In the genomic region with DNA sequence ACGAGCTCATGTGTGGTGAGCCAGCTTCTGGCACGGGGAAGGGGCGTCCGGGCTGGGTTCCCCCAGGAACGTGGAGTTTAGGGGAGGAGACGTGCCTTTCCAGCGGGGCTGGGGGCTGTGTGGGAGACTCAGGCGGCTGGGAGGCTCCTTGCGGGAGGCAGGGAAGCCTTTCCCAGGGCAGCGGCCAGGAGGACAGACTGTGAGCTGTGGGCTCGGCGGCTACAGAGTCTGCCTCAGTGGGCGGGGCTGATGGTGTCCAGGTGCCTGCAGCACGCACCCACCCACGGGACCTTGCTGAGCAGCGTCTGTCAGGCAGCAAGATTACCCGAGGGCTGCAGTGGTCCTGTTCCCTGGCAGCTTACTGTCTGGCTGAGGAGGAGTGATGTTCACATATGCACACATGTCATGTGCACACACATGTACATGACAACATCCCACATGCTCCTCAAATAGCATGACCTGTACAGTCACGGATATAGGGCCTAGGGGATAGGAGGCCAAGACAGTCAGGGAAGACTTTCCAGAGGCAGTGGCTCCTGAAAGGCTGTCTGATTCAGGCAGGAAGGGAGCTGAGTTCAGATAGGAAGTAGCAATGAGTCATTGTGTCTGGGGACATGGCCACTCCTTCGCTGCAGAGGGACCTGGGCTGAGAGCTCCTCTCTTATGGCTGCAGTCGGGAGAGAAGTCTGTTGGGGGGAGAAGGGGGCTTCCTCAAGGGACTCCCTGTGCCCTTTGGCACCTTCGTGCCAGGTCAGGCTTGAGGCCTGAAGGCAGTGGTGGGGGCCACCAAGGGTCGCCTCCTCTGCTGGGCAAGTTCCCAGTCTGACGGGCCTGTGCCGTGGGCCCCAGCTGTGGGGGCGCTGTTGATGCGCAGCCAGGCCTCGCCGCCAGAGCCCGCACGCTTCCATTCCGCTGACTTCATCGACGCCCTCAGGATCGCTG, we compare ENCODE assay signal across 10 cellular contexts. TPM values are rescaled to one million over a fixed set of nuclear protein-coding genes. Genes with fewer than 3 reads are reported as not detected.
DNase-seq lines count a peak whose midpoint lies in the region; ATAC-seq, FAIRE-seq and TF ChIP-seq lines count a peak whose summit lies in the region.
"Had no signal": no experiment of that assay in that cellular context is flagged by ENCODE, and none has a peak within 500 bp of the region (broad histone marks: within the 10 kb centered on the region; RNA-seq: fewer than 3 reads in every experiment).

No MANE protein-coding gene starts in this region.

- peaks cover 12% of the 10 kb centered on the region; the same call in 1 of the 2 replicates for H3K9me1 ChIP-seq in IMR-90 (ENCODE audit: insufficient read depth, low read length)

- H3K9ac ChIP-seq in IMR-90 (ENCODE audit: low read depth, low read length), result peak overlapping the region; percentile 25; the same call in 1 of the 2 replicates
- H3K9ac ChIP-seq in Karpas-422 (ENCODE audit: low read length), result no peak overlapping the region

- dilution Hi-C loops in IMR-90 (cut with HindIII; ENCODE audit: low sequenced_read_pairs, unreplicated experiment), result no loop called here

- H2BK120ac ChIP-seq in IMR-90 (ENCODE audit: low read depth, low read length), result peak overlapping the region; percentile 3; the same call in 1 of the 2 replicates

- no peak for TF ChIP-seq RAD21 in A549 (conservative IDR thresholded peaks at IDR 0.05 in 1 of 2, IDR thresholded peaks at IDR 0.05 in 1 of 2)
- TF ChIP-seq RAD21 in IMR-90 (IDR thresholded peaks at IDR 0.05; ENCODE audit: low read length), result no peak

- H2BK5ac ChIP-seq in IMR-90 (ENCODE audit: low read depth, low read length, poor library complexity, severe bottlenecking), result peak overlapping the region; percentile 78

- H3K79me1 ChIP-seq in IMR-90 (ENCODE audit: low read depth in 1 of 2, low read length in 2 of 2), result no peaks in the 10 kb centered on the region

- H3K4me2 ChIP-seq in A549, result peak overlapping the region; percentile 19; the same call in 1 of the 3 replicates
- H3K4me2 ChIP-seq in IMR-90 (ENCODE audit: low read depth, low read length), result no peak overlapping the region
- H3K4me2 ChIP-seq in Karpas-422 (ENCODE audit: low read depth, low read length, poor library complexity, severe bottlenecking), result no peak overlapping the region

- FAIRE-seq in A549 (lab: Jason Lieb, UNC), result no peak

- H3K23ac ChIP-seq in IMR-90 (ENCODE audit: low read depth, low read length), result no peak overlapping the region

- WGBS in A549 (ENCODE audit: missing lambda C conversion rate), result 84% methylated on average over 34 of the region's 34 CpGs
- 77% methylated on average over 10 of the region's 34 CpGs; no CpG with 5 or more reads in 1 of the 2 experiments for WGBS in IMR-90 (ENCODE audit: extremely low coverage in 2 of 2, insufficient read length in 1 of 2), 2 experiments
- WGBS in body of pancreas, 2 donors, result 85% methylated on average over 14 to 34 of the region's 34 CpGs

- H2BK15ac ChIP-seq in IMR-90 (ENCODE audit: low read depth, low read length), result no peak overlapping the region; the same call in 2 of the 3 replicates

- H3K9me3 ChIP-seq in A549 (no peaks in the 10 kb centered on the region), IMR-90 (ENCODE audit: control insufficient read depth, insufficient read depth, low read length) (no peaks in the 10 kb centered on the region), body of pancreas (no peaks in the 10 kb centered on the region), Karpas-422 (ENCODE audit: low read length) (no peaks in the 10 kb centered on the region)

- CTCF ChIA-PET in A549 (lab: Yijun Ruan, JAX) (interaction anchor here (1.0 to 1.2 kb wide), 5 partner anchors 9 to 180 kb away, joined by 3 to 4 read pairs (median 3); no protein-coding TSS in a partner anchor), IMR-90 (lab: Yijun Ruan, JAX) (no interaction called here)

- POLR2A ChIA-PET in A549 (lab: Yijun Ruan, JAX) (interaction anchor here (1.2 kb wide), 1 partner anchor 165 kb away, joined by 3 read pairs; a partner anchor contains a TSS), IMR-90 (lab: Charles Lee; ENCODE audit: unreplicated experiment) (interaction anchor here (0.6 kb wide), 1 partner anchor 83 kb away, joined by 8 read pairs; no protein-coding TSS in a partner anchor)

- H3K4me3 ChIP-seq in A549, result no peak overlapping the region
- no peak overlapping the region for H3K4me3 ChIP-seq in IMR-90 (ENCODE audit: insufficient read depth, low read depth, low read length)
- no peak overlapping the region for H3K4me3 ChIP-seq in body of pancreas
- no peak overlapping the region for H3K4me3 ChIP-seq in Karpas-422 (ENCODE audit: low read length)

- in situ Hi-C loops in IMR-90 (cut with MboI; ENCODE audit: low sequenced_read_pairs), result no loop called here

- H2AFZ ChIP-seq in IMR-90 (replicated peaks; ENCODE audit: low read length, poor library complexity) (peak overlapping the region; percentile 82), Karpas-422 (ENCODE audit: low read length) (no peak overlapping the region)

- peak overlapping the region; percentile 72; the same call in 1 of the 2 replicates for H2AK5ac ChIP-seq in IMR-90 (ENCODE audit: low read depth, low read length)

- H2BK20ac ChIP-seq in IMR-90 (ENCODE audit: low read depth, low read length), result no peak overlapping the region

- H3K36me3 ChIP-seq in IMR-90 (ENCODE audit: control insufficient read depth, insufficient read depth, low read length), result peaks cover 39% of the 10 kb centered on the region
- H3K36me3 ChIP-seq in body of pancreas (replicated peaks in 1 of 2; ENCODE audit: insufficient read depth in 1 of 2, low read depth in 2 of 2), result peaks cover 8 to 13% of the 10 kb centered on the region in 2 donors
- H3K36me3 ChIP-seq in Karpas-422 (ENCODE audit: insufficient read depth, low read length), result no peaks in the 10 kb centered on the region

- H4K8ac ChIP-seq in IMR-90 (ENCODE audit: low read depth in 2 of 2, low read length in 2 of 2), result peak overlapping the region; percentile 28 to 99

- H3K27me3 ChIP-seq in IMR-90 (ENCODE audit: control insufficient read depth, insufficient read depth, low read length), result no peaks in the 10 kb centered on the region
- H3K27me3 ChIP-seq in body of pancreas, result no peaks in the 10 kb centered on the region
- no peaks in the 10 kb centered on the region for H3K27me3 ChIP-seq in Karpas-422 (ENCODE audit: low read length)

- peak overlapping the region; percentile 66 for H2AK9ac ChIP-seq in IMR-90 (replicated peaks; ENCODE audit: low read depth, low read length, poor library complexity)

- H3K9me2 ChIP-seq in Karpas-422 (replicated peaks; ENCODE audit: insufficient read depth, low read length), result no peaks in the 10 kb centered on the region

- H4K20me1 ChIP-seq in IMR-90 (ENCODE audit: insufficient read depth, low read length) (0 out of 2 replicates have a peak, but pooled peaks cover 3% of the 10 kb centered on the region), Karpas-422 (ENCODE audit: insufficient read depth, low read depth, low read length) (no peaks in the 10 kb centered on the region)

- TF ChIP-seq POLR2A in A549 (IDR thresholded peaks at IDR 0.05; ENCODE audit: low read length) (no peak), IMR-90 (IDR thresholded peaks at IDR 0.05; ENCODE audit: low read depth, low read length) (no peak), body of pancreas (IDR thresholded peaks at IDR 0.05) (no peak)

- TF ChIP-seq CTCF in A549 (IDR thresholded peaks at IDR 0.05), result no peak
- TF ChIP-seq CTCF in IMR-90 (conservative IDR thresholded peaks at IDR 0.05; ENCODE audit: low read depth, low read length), result no peak
- TF ChIP-seq CTCF in body of pancreas (IDR thresholded peaks at IDR 0.05), result no peak

- peak; percentile 70 to 71; a peak in 5 of 6 replicates for ATAC-seq in A549
- ATAC-seq in IMR-90 (ENCODE audit: low read depth), result peak; percentile 87
- peak; percentile 45 for ATAC-seq in body of pancreas
- ATAC-seq in GM18861 (IDR thresholded peaks at IDR 0.05; ENCODE audit: unreplicated experiment), result no peak

- no peak overlapping the region for H3K56ac ChIP-seq in IMR-90 (ENCODE audit: extremely low read depth, insufficient read depth, low read length)

- TF ChIP-seq EP300 in A549 (IDR thresholded peaks at IDR 0.05), result no peak

- DNase-seq in A549 (ENCODE audit: low read depth in 1 of 2, low spot score in 1 of 2) (peak; percentile 37 to 65), IMR-90 (peak; percentile 72), body of pancreas (peak in 1 of 4 donors; percentile 46), left kidney (ENCODE audit: low read depth, low spot score) (peak; percentile 22), Karpas-422 (no peak), OCI-M2 (lab: John Stamatoyannopoulos, UW; ENCODE audit: unreplicated experiment) (no peak)
- no peak for DNase-seq in activated CD4-positive, CD25-positive, alpha-beta regulatory T cell treated with anti-CD3 and anti-CD28 coated beads, Interleukin-2, amount 50 U/mL, for 72 hours
- DNase-seq: activated B cell treated with CpG ODN at 0.5 μM for 24 hours, DMS79 treated with DMSO at 0.1 percent for 48 hours had no signal

- H3K4me1 ChIP-seq in A549 (peaks cover 17% of the 10 kb centered on the region), IMR-90 (ENCODE audit: control insufficient read depth, insufficient read depth, low read length) (peaks cover 16% of the 10 kb centered on the region), body of pancreas (no peaks in the 10 kb centered on the region), Karpas-422 (ENCODE audit: low read length) (peaks cover 20% of the 10 kb centered on the region)

- peak overlapping the region; percentile 53 for H4K91ac ChIP-seq in IMR-90 (ENCODE audit: insufficient read depth, low read depth, low read length)

- no peaks in the 10 kb centered on the region for H3K79me2 ChIP-seq in Karpas-422 (ENCODE audit: low read length)

- H3K14ac ChIP-seq in IMR-90 (replicated peaks; ENCODE audit: low read depth, low read length), result peak overlapping the region; percentile 89

- intact Hi-C loops in IMR-90 (cut with micrococcal nuclease) (no loop called here), body of pancreas (cut with DNase I) (no loop called here)

- peak overlapping the region in 1 of 2 experiments; percentile 76; a peak in 3 of 6 replicates for H3K27ac ChIP-seq in A549
- H3K27ac ChIP-seq in IMR-90 (ENCODE audit: insufficient read depth, low read length), result peak overlapping the region; percentile 2; the same call in 1 of the 2 replicates
- H3K27ac ChIP-seq in body of pancreas, result no peak overlapping the region
- H3K27ac ChIP-seq in Karpas-422 (ENCODE audit: low read length), result no peak overlapping the region

- H4K5ac ChIP-seq in IMR-90 (ENCODE audit: low read depth, low read length), result peak overlapping the region; percentile 61; the same call in 1 of the 2 replicates

- H3K4ac ChIP-seq in IMR-90 (ENCODE audit: low read depth, low read length), result peak overlapping the region; percentile 75

- H3K18ac ChIP-seq in IMR-90 (ENCODE audit: low read depth, low read length), result no peak overlapping the region

- no TSS peak for BruUV-seq in IMR-90 (replicated peaks; lab: Mats Ljungman, UMichigan)

RNA-seq across cellular contexts. Expression of a gene that starts 23.3 kb away (rescaled TPM):
- polyA plus RNA-seq in A549 (2011; rRNA removed), result 114 and 123 TPM in 2 replicates
- 36.4 and 40.3 TPM in 2 replicates for polyA plus RNA-seq in A549 (2012; cell fraction: cytosol; rRNA removed)
- 80.8 and 90.9 TPM in 2 replicates for polyA plus RNA-seq in A549 (2012; cell fraction: nucleus; rRNA removed)
- 69.7 to 73.9 TPM (median 73.3 TPM) in 3 replicates for polyA plus RNA-seq in A549 (2017; fragmentation: RNase III; extraction: RNeasy Plus Mini Kit Qiagen cat#74134 plus additional on column Dnase treatment)
- 106 and 143 TPM in 2 replicates for polyA minus RNA-seq in A549 (2011; rRNA and poly(A)+ RNA removed)
- 123 and 148 TPM in 2 replicates for total RNA-seq in IMR-90 (2012; rRNA removed)
- polyA plus RNA-seq in IMR-90 (2012; rRNA removed), result 29.0 and 30.1 TPM in 2 replicates
- polyA plus RNA-seq in IMR-90 (2012; cell fraction: cytosol; rRNA removed), result 10.6 and 16.4 TPM in 2 replicates
- polyA plus RNA-seq in IMR-90 (2012; cell fraction: nucleus; rRNA removed; ENCODE audit: low replicate concordance), result 59.9 and 60.3 TPM in 2 replicates
- 10 to 100 TPM; 92.9 to 94.9 TPM for total RNA-seq in body of pancreas
- 109 and 140 TPM in 2 replicates for total RNA-seq in Karpas-422 (2014; rRNA removed; shearing (Covaris generic); ENCODE audit: low replicate concordance)

Comparison
In these comparisons a context has a peak if more than half of its experiments do, and no peak if none do; other contexts are left out.
1. DNase-seq: peak in A549 (2 of 2), IMR-90 (single experiment) and left kidney (single experiment); none in Karpas-422 (single experiment), OCI-M2 (single experiment) and activated CD4-positive, CD25-positive, alpha-beta regulatory T cell treated with anti-CD3 and anti-CD28 coated beads, Interleukin-2, amount 50 U/mL, for 72 hours (single experiment).